Comparison of ENCODE assay signal across 2 cellular contexts in genomic region chr11:28619870-28620540, GRCh38.
A peak's percentile ranks its signal among the peaks of the same experiment; 100 is the strongest.
TF ChIP-seq lines count a peak whose summit lies in the region.

No MANE protein-coding gene starts in this region.

TF ChIP-seq in GM23338, 12 proteins besides CTCF, POLR2A, EP300 and RAD21 (continued from another document):
- TF ChIP-seq REST (IDR thresholded peaks at IDR 0.05; ENCODE audit: unreplicated experiment): no peak
- TF ChIP-seq CREB1 (CRISPR knock-in tag; IDR thresholded peaks at IDR 0.05; ENCODE audit: low read depth): no peak
- TF ChIP-seq ETS1 (IDR thresholded peaks at IDR 0.05): no peak
- TF ChIP-seq POLR2AphosphoS5 (IDR thresholded peaks at IDR 0.05; ENCODE audit: low read depth): no peak
- TF ChIP-seq JUNB (IDR thresholded peaks at IDR 0.05; ENCODE audit: unreplicated experiment): no peak
- TF ChIP-seq ZNF114 (CRISPR knock-in tag; IDR thresholded peaks at IDR 0.05): no peak
- no peak for TF ChIP-seq NANOG (IDR thresholded peaks at IDR 0.05; ENCODE audit: borderline replicate concordance)
- no peak for TF ChIP-seq EZH2phosphoT487 (IDR thresholded peaks at IDR 0.05; ENCODE audit: unreplicated experiment)
- no peak for TF ChIP-seq ZNF462 (CRISPR knock-in tag; IDR thresholded peaks at IDR 0.05)
- no peak for TF ChIP-seq STAT1 (IDR thresholded peaks at IDR 0.05; ENCODE audit: unreplicated experiment)

TF ChIP-seq in endothelial cell of umbilical vein, 7 proteins besides CTCF, POLR2A, EP300 and RAD21 (continued from another document):
- TF ChIP-seq GATA2 (IDR thresholded peaks at IDR 0.05; ENCODE audit: insufficient read depth, insufficient read length, low read depth, low read length): peak; percentile 89
- TF ChIP-seq FOS (IDR thresholded peaks at IDR 0.05; ENCODE audit: borderline replicate concordance, insufficient read depth, low read length): peak; percentile 68
- TF ChIP-seq POLR2AphosphoS5 (IDR thresholded peaks at IDR 0.05; ENCODE audit: insufficient read depth, low read depth, low read length): no peak
- TF ChIP-seq MYC (IDR thresholded peaks at IDR 0.05; ENCODE audit: low read depth, low read length): no peak
- TF ChIP-seq, protein P1, sequence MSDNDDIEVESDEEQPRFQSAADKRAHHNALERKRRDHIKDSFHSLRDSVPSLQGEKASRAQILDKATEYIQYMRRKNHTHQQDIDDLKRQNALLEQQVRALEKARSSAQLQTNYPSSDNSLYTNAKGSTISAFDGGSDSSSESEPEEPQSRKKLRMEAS (IDR thresholded peaks at IDR 0.05; ENCODE audit: insufficient read depth, insufficient read length): no peak
- peak; percentile 36 for TF ChIP-seq JUN (IDR thresholded peaks at IDR 0.05; ENCODE audit: borderline replicate concordance, insufficient read depth, insufficient read length, low read depth)
TF ChIP-seq in endothelial cell of umbilical vein: peak in this region for 3.
